Comparison of ENCODE assay signal across 9 cellular contexts in the genomic region with DNA sequence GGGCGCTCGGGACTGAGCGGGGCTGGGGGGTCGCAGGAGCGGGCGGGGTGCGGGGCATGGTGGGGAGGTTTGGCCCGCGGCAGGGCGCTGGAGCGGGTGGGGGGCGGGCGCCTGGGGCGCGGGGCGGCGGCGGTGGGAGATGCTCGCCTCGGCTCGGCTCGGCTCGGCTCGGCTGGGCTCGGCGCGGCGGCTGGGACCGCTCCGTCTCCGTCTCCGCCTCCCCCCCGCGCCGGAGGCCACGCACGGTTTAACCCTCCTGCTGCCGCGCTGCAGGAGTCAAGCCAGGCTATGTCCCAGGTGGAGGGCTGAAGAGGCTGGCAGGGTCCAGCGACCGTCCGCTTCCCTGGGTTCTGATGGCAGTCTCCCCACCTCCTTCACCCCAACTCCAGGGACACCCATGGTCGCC. TPM values are rescaled to one million over a fixed set of nuclear protein-coding genes. Genes with fewer than 3 reads are reported as not detected.
DNase-seq lines count a peak whose midpoint lies in the region; ATAC-seq and TF ChIP-seq lines count a peak whose summit lies in the region.
"Had no signal": no experiment of that assay in that cellular context is flagged by ENCODE, and none has a peak within 500 bp of the region (broad histone marks: within the 10 kb centered on the region; RNA-seq: fewer than 3 reads in every experiment).

Gene PIANP (minus strand): TSS at position 170 of the 406 bp plus-strand sequence. CDS start 2,754 bp downstream, outside the sequence.

- peak within 1 kb of the TSS; percentile 76 for H3K4me3 ChIP-seq in coronary artery

- no peak for TF ChIP-seq CTCF in coronary artery (IDR thresholded peaks at IDR 0.05)

- peaks cover 25% of the 10 kb centered on the region for H3K4me1 Mint-ChIP-seq in activated CD4-positive, alpha-beta T cell treated with anti-CD3 and anti-CD28 coated beads, Interleukin-2, amount 10 ng/mL, durations not matched to agents 7 days and 5 days

- peak within 1 kb of the TSS in 1 of 2 donors; percentile 39 for H3K27ac ChIP-seq in coronary artery

- DNase-seq in NCI-H1694 treated with DMSO at 0.1 percent for 48 hours (lab: John Stamatoyannopoulos, UW) (peak; percentile 19), NCI-H1694 (lab: John Stamatoyannopoulos, UW) (no peak), coronary artery (ENCODE audit: low spot score) (no peak), lung microvascular endothelial cell (ENCODE audit: low read depth in 2 of 2) (peak; percentile 20 to 29), NCI-H2107 treated with DMSO at 0.1 percent for 48 hours (lab: John Stamatoyannopoulos, UW; ENCODE audit: unreplicated experiment) (no peak)
- peak; percentile 54 for DNase-seq in activated CD4-positive, alpha-beta T cell treated with anti-CD3 and anti-CD28 coated beads, Interleukin-2, amount 10 ng/mL, durations not matched to agents 7 days and 5 days
- peak; percentile 41 for DNase-seq in stimulated activated naive CD4-positive, alpha-beta T cell treated with Interleukin-2 at 50 U/mL for 16 hours (lab: John Stamatoyannopoulos, UW)

- no peak for ATAC-seq in HG02571 (IDR thresholded peaks at IDR 0.05; ENCODE audit: unreplicated experiment)

- H3K9me3 Mint-ChIP-seq in activated CD4-positive, alpha-beta T cell treated with anti-CD3 and anti-CD28 coated beads, Interleukin-2, amount 10 ng/mL, durations not matched to agents 7 days and 5 days: no peaks in the 10 kb centered on the region

- H3K4me3 Mint-ChIP-seq in activated CD4-positive, alpha-beta T cell treated with anti-CD3 and anti-CD28 coated beads, Interleukin-2, amount 10 ng/mL, durations not matched to agents 7 days and 5 days: peak within 1 kb of the TSS; percentile 60

- POLR2A ChIA-PET in activated CD4-positive, alpha-beta T cell treated with anti-CD3 and anti-CD28 coated beads, Interleukin-2, amount 10 ng/mL, durations not matched to agents 7 days and 5 days (lab: Charles Lee): no interaction called here

- CTCF ChIA-PET in activated CD4-positive, alpha-beta T cell treated with anti-CD3 and anti-CD28 coated beads, Interleukin-2, amount 10 ng/mL, durations not matched to agents 7 days and 5 days (lab: Charles Lee): no interaction called here

- peaks cover 5% of the 10 kb centered on the region for H3K36me3 Mint-ChIP-seq in activated CD4-positive, alpha-beta T cell treated with anti-CD3 and anti-CD28 coated beads, Interleukin-2, amount 10 ng/mL, durations not matched to agents 7 days and 5 days (ENCODE audit: low read depth)

- peaks cover 69% of the 10 kb centered on the region for H3K27me3 Mint-ChIP-seq in activated CD4-positive, alpha-beta T cell treated with anti-CD3 and anti-CD28 coated beads, Interleukin-2, amount 10 ng/mL, durations not matched to agents 7 days and 5 days

- H3K27ac Mint-ChIP-seq in activated CD4-positive, alpha-beta T cell treated with anti-CD3 and anti-CD28 coated beads, Interleukin-2, amount 10 ng/mL, durations not matched to agents 7 days and 5 days: no peak within 1 kb of the TSS

RNA-seq across cellular contexts. Expression of gene PIANP, which starts in this region (rescaled TPM):
- total RNA-seq in activated CD4-positive, alpha-beta T cell treated with anti-CD3 and anti-CD28 coated beads, Interleukin-2, amount 10 ng/mL, durations not matched to agents 7 days and 5 days: not detected
- total RNA-seq in lung microvascular endothelial cell: not detected in 2 replicates
- total RNA-seq: subcutaneous adipose tissue had no signal

Comparison
In these comparisons a context has a peak if more than half of its experiments do, and no peak if none do; other contexts are left out.
1. DNase-seq: peak in NCI-H1694 treated with DMSO at 0.1 percent for 48 hours (single experiment) and stimulated activated naive CD4-positive, alpha-beta T cell treated with Interleukin-2 at 50 U/mL for 16 hours (single experiment); none in NCI-H1694 (single experiment), coronary artery (single experiment) and NCI-H2107 treated with DMSO at 0.1 percent for 48 hours (single experiment).
2. Peak in DNase-seq in activated CD4-positive, alpha-beta T cell treated with anti-CD3 and anti-CD28 coated beads, Interleukin-2, amount 10 ng/mL, durations not matched to agents 7 days and 5 days; RNA of the gene not detected or under 1 TPM.
3. Peak in DNase-seq in lung microvascular endothelial cell; RNA of the gene not detected or under 1 TPM.